In genomic region chr3:12439161-12439560, GRCh38 we compare ENCODE assay signal across 21 cellular contexts. TPM values are rescaled to one million over a fixed set of nuclear protein-coding genes. Genes with fewer than 3 reads are reported as not detected.
DNase-seq lines count a peak whose midpoint lies in the region; ATAC-seq and TF ChIP-seq lines count a peak whose summit lies in the region.
"Had no signal": no experiment of that assay in that cellular context is flagged by ENCODE, and none has a peak within 500 bp of the region (broad histone marks: within the 10 kb centered on the region; RNA-seq: fewer than 3 reads in every experiment).

No MANE protein-coding gene starts in this region.

- no TSS peak for BruUV-seq in Panc1 (replicated peaks; lab: Mats Ljungman, UMichigan)

- no peak overlapping the region for H3K9ac ChIP-seq in endodermal cell (ENCODE audit: extremely low read depth, low read length, poor library complexity, severe bottlenecking)
- H3K9ac ChIP-seq: BLaER1, SK-N-SH had no signal

- H3K27ac ChIP-seq in Panc1 (ENCODE audit: low read length), result peak overlapping the region; percentile 98; the same call in 1 of the 2 replicates
- H3K27ac ChIP-seq in endodermal cell (ENCODE audit: low read depth, low read length), result no peak overlapping the region
- H3K27ac ChIP-seq in transverse colon, result peak overlapping the region; percentile 73 to 75 (median 75)
- H3K27ac ChIP-seq: BLaER1 had no signal

- intact Hi-C loops in Panc1 (cut with micrococcal nuclease; ENCODE audit: unreplicated experiment) (no loop called here), transverse colon (cut with DNase I; ENCODE audit: low total_unique reads) (no loop called here)

- H3K9me3 Mint-ChIP-seq in endodermal cell (no peaks in the 10 kb centered on the region), osteocyte (ENCODE audit: unreplicated experiment) (no peaks in the 10 kb centered on the region)
- H3K9me3 Mint-ChIP-seq in activated T-cell treated with anti-CD3 and anti-CD28 coated beads, Interleukin-2, amount 50 U/mL, for 72 hours, result no peaks in the 10 kb centered on the region

- CTCF ChIA-PET in Panc1 (lab: Charles Lee), result no interaction called here

- no peak overlapping the region for H3K27ac Mint-ChIP-seq in endodermal cell
- peak overlapping the region; percentile 85 for H3K27ac Mint-ChIP-seq in osteocyte (ENCODE audit: unreplicated experiment)
- H3K27ac Mint-ChIP-seq in activated T-cell treated with anti-CD3 and anti-CD28 coated beads, Interleukin-2, amount 50 U/mL, for 72 hours, result no peak overlapping the region
- H3K27ac Mint-ChIP-seq: CD4-positive, CD25-positive, alpha-beta regulatory T cell had no signal

- H3K4me1 Mint-ChIP-seq in endodermal cell, result no peaks in the 10 kb centered on the region
- peaks cover 56% of the 10 kb centered on the region for H3K4me1 Mint-ChIP-seq in osteocyte (ENCODE audit: unreplicated experiment)
- H3K4me1 Mint-ChIP-seq in activated T-cell treated with anti-CD3 and anti-CD28 coated beads, Interleukin-2, amount 50 U/mL, for 72 hours (ENCODE audit: low read depth), result no peaks in the 10 kb centered on the region
- H3K4me1 Mint-ChIP-seq: CD4-positive, CD25-positive, alpha-beta regulatory T cell had no signal

- 92 to 94% methylated on average over 8 of the region's 8 CpGs for WGBS in endodermal cell (ENCODE audit: insufficient coverage in 1 of 2, insufficient read length in 1 of 2), 2 experiments
- 52% methylated on average over 8 of the region's 8 CpGs; no CpG with 5 or more reads in 1 of the 2 donors for WGBS in transverse colon (ENCODE audit: low coverage in 1 of 2), 2 donors

- no peaks in the 10 kb centered on the region for H3K36me3 Mint-ChIP-seq in endodermal cell (ENCODE audit: low read depth)
- H3K36me3 Mint-ChIP-seq in osteocyte (ENCODE audit: unreplicated experiment), result no peaks in the 10 kb centered on the region
- H3K36me3 Mint-ChIP-seq in activated T-cell treated with anti-CD3 and anti-CD28 coated beads, Interleukin-2, amount 50 U/mL, for 72 hours (ENCODE audit: insufficient read depth in 2 of 2), result no peaks in the 10 kb centered on the region
- H3K36me3 Mint-ChIP-seq: CD4-positive, CD25-positive, alpha-beta regulatory T cell had no signal

- POLR2A ChIA-PET in Panc1 (lab: Charles Lee), result no interaction called here

- TF ChIP-seq EP300 in transverse colon (IDR thresholded peaks at IDR 0.05; ENCODE audit: low read depth), result no peak

- in situ Hi-C loops in Panc1 (cut with HindIII; ENCODE audit: low pct_unique_long_range_greater_than_20kb, low sequenced_read_pairs), result no loop called here
- in situ Hi-C loops in transverse colon (cut with MboI; ENCODE audit: low pct_ligation_motif_present in 1 of 4, low pct_unique_long_range_greater_than_20kb in 1 of 4, low sequenced_read_pairs in 3 of 4), result no loop called here

- TF ChIP-seq POLR2A in transverse colon (IDR thresholded peaks at IDR 0.05), result no peak

- H3K36me3 ChIP-seq in Panc1 (ENCODE audit: control insufficient read depth, insufficient read depth, low read length) (no peaks in the 10 kb centered on the region), endodermal cell (ENCODE audit: control insufficient read depth, insufficient read depth, low read length) (no peaks in the 10 kb centered on the region), transverse colon (no peaks in the 10 kb centered on the region)
- H3K36me3 ChIP-seq: BLaER1 had no signal

- H3K4me3 Mint-ChIP-seq in endodermal cell (no peak overlapping the region), osteocyte (ENCODE audit: unreplicated experiment) (no peak overlapping the region)
- H3K4me3 Mint-ChIP-seq in activated T-cell treated with anti-CD3 and anti-CD28 coated beads, Interleukin-2, amount 50 U/mL, for 72 hours, result no peak overlapping the region
- H3K4me3 Mint-ChIP-seq: CD4-positive, CD25-positive, alpha-beta regulatory T cell had no signal

- ATAC-seq in Panc1, result no peak
- ATAC-seq in activated T-cell treated with anti-CD3 and anti-CD28 coated beads, Interleukin-2, amount 50 U/mL, for 72 hours (replicated peaks in 1 of 2), result no peak
- ATAC-seq: K562 had no signal

- H3K9me3 ChIP-seq in Panc1 (ENCODE audit: control insufficient read depth, insufficient read depth, low read depth, low read length) (no peaks in the 10 kb centered on the region), endodermal cell (ENCODE audit: control insufficient read depth, low read length) (no peaks in the 10 kb centered on the region), transverse colon (no peaks in the 10 kb centered on the region)
- H3K9me3 ChIP-seq: BLaER1, SK-N-SH had no signal

- H3K27me3 Mint-ChIP-seq in endodermal cell (ENCODE audit: insufficient read depth) (peaks cover 92% of the 10 kb centered on the region), osteocyte (ENCODE audit: unreplicated experiment) (peaks cover 7% of the 10 kb centered on the region)
- peaks cover 35% of the 10 kb centered on the region for H3K27me3 Mint-ChIP-seq in activated T-cell treated with anti-CD3 and anti-CD28 coated beads, Interleukin-2, amount 50 U/mL, for 72 hours (ENCODE audit: low read depth)

- H3K4me1 ChIP-seq in Panc1 (ENCODE audit: control insufficient read depth, insufficient read depth, low read length) (peaks cover 28% of the 10 kb centered on the region), endodermal cell (ENCODE audit: control insufficient read depth, insufficient read depth, low read length) (no peaks in the 10 kb centered on the region), transverse colon (peaks cover 9 to 55% (median 33%) of the 10 kb centered on the region in 4 donors)
- H3K4me1 ChIP-seq: BLaER1 had no signal

- H3K27me3 ChIP-seq in Panc1 (ENCODE audit: control insufficient read depth, insufficient read depth, low read length) (no peaks in the 10 kb centered on the region), endodermal cell (ENCODE audit: control insufficient read depth, insufficient read depth, low read length, poor library complexity, severe bottlenecking) (peaks cover 98% of the 10 kb centered on the region), transverse colon (no peaks in the 10 kb centered on the region)
- H3K27me3 ChIP-seq: BLaER1 had no signal

- no peak overlapping the region for H3K4me3 ChIP-seq in Panc1 (ENCODE audit: low read depth in 2 of 2, low read length in 2 of 2)
- H3K4me3 ChIP-seq in endodermal cell (ENCODE audit: low read length), result no peak overlapping the region
- no peak overlapping the region for H3K4me3 ChIP-seq in transverse colon
- H3K4me3 ChIP-seq: BLaER1, K562 had no signal

- DNase-seq in Panc1 (ENCODE audit: low read depth, low spot score), result no peak
- peak; percentile 22 for DNase-seq in endodermal cell
- no peak for DNase-seq in osteocyte (ENCODE audit: extremely low spot score, unreplicated experiment)
- DNase-seq in transverse colon, result peak; percentile 83
- no peak for DNase-seq in activated T-cell treated with anti-CD3 and anti-CD28 coated beads, Interleukin-2, amount 50 U/mL, for 72 hours
- DNase-seq in HCEC 1CT, result no peak
- no peak for DNase-seq in NCI-H2171 (lab: John Stamatoyannopoulos, UW)
- no peak for DNase-seq in NCI-H1930 (lab: John Stamatoyannopoulos, UW)
- DNase-seq: CD4-positive, CD25-positive, alpha-beta regulatory T cell; DMS153; DND-41; Kasumi-1; MV-4-11; NCI-H1105 treated with DMSO at 0.1 percent for 48 hours; NCI-H146; NCI-H2029; NCI-H446 treated with DMSO at 0.1 percent for 48 hours; NCI-H526; SK-N-SH had no signal

- TF ChIP-seq CTCF in Panc1 (IDR thresholded peaks at IDR 0.05) (no peak), endodermal cell (conservative IDR thresholded peaks at IDR 0.05) (no peak), osteocyte (IDR thresholded peaks at IDR 0.05) (no peak), transverse colon (IDR thresholded peaks at IDR 0.05) (no peak)

RNA-seq across cellular contexts. Expression of gene TSEN2, which starts 45.1 kb away (rescaled TPM):
- 22.0 TPM for total RNA-seq in Panc1 (2021; ENCODE audit: unreplicated experiment)
- 14.9 TPM for polyA plus RNA-seq in Panc1 (2012; ENCODE audit: insufficient read length)
- 10 to 100 TPM; 16.6 to 18.2 TPM for total RNA-seq in endodermal cell
- 20.4 TPM for polyA plus RNA-seq in endodermal cell (2013, experiment 1 of 2)
- polyA plus RNA-seq in endodermal cell (2013, experiment 2 of 2), result 21.9 TPM
- 11.5 and 14.1 TPM in 2 replicates for total RNA-seq in osteocyte
- 10 to 100 TPM; 20.9 to 47.6 (median 30.1) TPM for total RNA-seq in transverse colon
- 10 to 100 TPM in 1 of 2 donors, 1 to 10 TPM in 1; 8.7 to 11.8 TPM for total RNA-seq in activated T-cell treated with anti-CD3 and anti-CD28 coated beads, Interleukin-2, amount 50 U/mL, for 72 hours

Comparison
In these comparisons a context has a peak if more than half of its experiments do, and no peak if none do; other contexts are left out.
1. DNase-seq: peak in endodermal cell (single experiment) and transverse colon (single experiment); none in Panc1 (single experiment), osteocyte (single experiment), activated T-cell treated with anti-CD3 and anti-CD28 coated beads, Interleukin-2, amount 50 U/mL, for 72 hours (0 of 2), HCEC 1CT (single experiment), NCI-H2171 (single experiment) and NCI-H1930 (0 of 2).